ENCODE assay signal across 15 cellular contexts in genomic region chr12:118058227-118058626, GRCh38. TPM values are rescaled to one million over a fixed set of nuclear protein-coding genes. Genes with fewer than 3 reads are reported as not detected.
A peak's percentile ranks its signal among the peaks of the same experiment; 100 is the strongest.
DNase-seq lines count a peak whose midpoint lies in the region; ATAC-seq and TF ChIP-seq lines count a peak whose summit lies in the region.
"Had no signal": no experiment of that assay in that cellular context is flagged by ENCODE, and none has a peak within 500 bp of the region (broad histone marks: within the 10 kb centered on the region; RNA-seq: fewer than 3 reads in every experiment).

No MANE protein-coding gene starts in this region.

- intact Hi-C loops in CD4-positive, alpha-beta memory T cell (cut with micrococcal nuclease), result no loop called here
- intact Hi-C loops in naive thymus-derived CD4-positive, alpha-beta T cell (cut with micrococcal nuclease), result no loop called here

- no peak for ATAC-seq in T-cell (replicated peaks in 1 of 4)
- ATAC-seq in naive thymus-derived CD4-positive, alpha-beta T cell, result no peak
- no peak for ATAC-seq in HG03469 (IDR thresholded peaks at IDR 0.05; ENCODE audit: unreplicated experiment)
- no peak for ATAC-seq in GM21717 (IDR thresholded peaks at IDR 0.05; ENCODE audit: unreplicated experiment)
- no peak for ATAC-seq in stimulated activated naive CD8-positive, alpha-beta T cell treated with anti-CD3 and anti-CD28 coated beads, Interleukin-15, amount 100 ng/mL, for 72 hours
- ATAC-seq: SK-N-SH treated with all-trans-retinoic acid at 6 μM for 48 hours had no signal

- H3K27me3 ChIP-seq in CD4-positive, alpha-beta memory T cell (ENCODE audit: insufficient read depth, low read length), result no peaks in the 10 kb centered on the region
- H3K27me3 ChIP-seq in naive thymus-derived CD4-positive, alpha-beta T cell (ENCODE audit: control insufficient read depth in 2 of 2, insufficient read depth in 2 of 2, low read length in 2 of 2), result no peaks in the 10 kb centered on the region

- TF ChIP-seq CTCF in C4-2B (conservative IDR thresholded peaks at IDR 0.05), result no peak

- H3K27ac Mint-ChIP-seq in CD4-positive, alpha-beta memory T cell, result peak overlapping the region in 5 of 7 donors; percentile 22 to 97 (median 75)
- H3K27ac Mint-ChIP-seq in T-cell, result peak overlapping the region; percentile 94 to 96
- peak overlapping the region in 7 of 9 donors; percentile 40 to 96 (median 93) for H3K27ac Mint-ChIP-seq in naive thymus-derived CD4-positive, alpha-beta T cell
- H3K27ac Mint-ChIP-seq in stimulated activated naive CD8-positive, alpha-beta T cell treated with anti-CD3 and anti-CD28 coated beads, Interleukin-15, amount 100 ng/mL, for 72 hours, result no peak overlapping the region
- H3K27ac Mint-ChIP-seq: B cell had no signal

- peaks cover 25 to 60% (median 40%) of the 10 kb centered on the region in 4 donors for H3K4me1 Mint-ChIP-seq in CD4-positive, alpha-beta memory T cell
- H3K4me1 Mint-ChIP-seq in T-cell, result peaks cover 37 to 50% (median 45%) of the 10 kb centered on the region in 3 donors
- peaks cover 34 to 50% (median 40%) of the 10 kb centered on the region in 7 donors for H3K4me1 Mint-ChIP-seq in naive thymus-derived CD4-positive, alpha-beta T cell
- peaks cover 40% of the 10 kb centered on the region for H3K4me1 Mint-ChIP-seq in stimulated activated naive CD8-positive, alpha-beta T cell treated with anti-CD3 and anti-CD28 coated beads, Interleukin-15, amount 100 ng/mL, for 72 hours

- H3K27me3 Mint-ChIP-seq in CD4-positive, alpha-beta memory T cell, result no peaks in the 10 kb centered on the region
- H3K27me3 Mint-ChIP-seq in T-cell, result no peaks in the 10 kb centered on the region
- H3K27me3 Mint-ChIP-seq in naive thymus-derived CD4-positive, alpha-beta T cell, result no peaks in the 10 kb centered on the region
- H3K27me3 Mint-ChIP-seq in stimulated activated naive CD8-positive, alpha-beta T cell treated with anti-CD3 and anti-CD28 coated beads, Interleukin-15, amount 100 ng/mL, for 72 hours, result no peaks in the 10 kb centered on the region
- H3K27me3 Mint-ChIP-seq: B cell had no signal

- no peaks in the 10 kb centered on the region for H3K36me3 ChIP-seq in CD4-positive, alpha-beta memory T cell (ENCODE audit: insufficient read depth, low read length)
- H3K36me3 ChIP-seq in naive thymus-derived CD4-positive, alpha-beta T cell (ENCODE audit: control insufficient read depth in 2 of 3, insufficient read depth in 3 of 3, low read length in 3 of 3), result peaks cover 0 to 8% (median 0%) of the 10 kb centered on the region in 3 experiments

- no peaks in the 10 kb centered on the region for H3K9me3 Mint-ChIP-seq in CD4-positive, alpha-beta memory T cell
- H3K9me3 Mint-ChIP-seq in T-cell, result no peaks in the 10 kb centered on the region
- H3K9me3 Mint-ChIP-seq in naive thymus-derived CD4-positive, alpha-beta T cell, result peaks cover 0 to 2% (median 0%) of the 10 kb centered on the region in 11 donors
- no peaks in the 10 kb centered on the region for H3K9me3 Mint-ChIP-seq in stimulated activated naive CD8-positive, alpha-beta T cell treated with anti-CD3 and anti-CD28 coated beads, Interleukin-15, amount 100 ng/mL, for 72 hours
- H3K9me3 Mint-ChIP-seq: IgD-negative memory B cell had no signal

- H3K4me3 ChIP-seq in CD4-positive, alpha-beta memory T cell (ENCODE audit: low read length in 2 of 2), result no peak overlapping the region
- no peak overlapping the region for H3K4me3 ChIP-seq in naive thymus-derived CD4-positive, alpha-beta T cell (ENCODE audit: low read length)

- H3K4me1 ChIP-seq in CD4-positive, alpha-beta memory T cell (ENCODE audit: insufficient read depth, low read length), result peaks cover 32% of the 10 kb centered on the region
- peaks cover 12 to 21% of the 10 kb centered on the region in 2 donors for H3K4me1 ChIP-seq in naive thymus-derived CD4-positive, alpha-beta T cell (ENCODE audit: control insufficient read depth in 2 of 2, insufficient read depth in 2 of 2, low read length in 2 of 2)

- H3K9me3 ChIP-seq in CD4-positive, alpha-beta memory T cell (ENCODE audit: control insufficient read depth in 1 of 2, low read length in 2 of 2), result no peaks in the 10 kb centered on the region
- no peaks in the 10 kb centered on the region for H3K9me3 ChIP-seq in naive thymus-derived CD4-positive, alpha-beta T cell (ENCODE audit: control insufficient read depth in 2 of 3, low read length in 3 of 3)

- no peak for DNase-seq in CD4-positive, alpha-beta memory T cell
- DNase-seq in T-cell (no peak), NOMO-1 treated with dmso at 0.1 percent for 144 hours (lab: John Stamatoyannopoulos, UW; ENCODE audit: unreplicated experiment) (no peak)
- DNase-seq in naive thymus-derived CD4-positive, alpha-beta T cell, result no peak
- DNase-seq in stimulated activated naive CD8-positive, alpha-beta T cell treated with anti-CD3 and anti-CD28 coated beads, Interleukin-15, amount 100 ng/mL, for 72 hours, result no peak
- DNase-seq: DMS79 treated with DMSO at 0.1 percent for 48 hours, Kasumi-1, MM.1S, NCI-H2081 treated with DMSO at 0.1 percent for 48 hours had no signal

- POLR2A ChIA-PET in CD4-positive, alpha-beta memory T cell (lab: Charles Lee; ENCODE audit: partially characterized antibody), result interaction anchor here (1.4 kb wide), 1 partner anchor 22 kb away, joined by 5 read pairs; no protein-coding TSS in a partner anchor
- POLR2A ChIA-PET in T-cell (lab: Charles Lee), result interaction anchor here in 1 of 2 donors (0.6 kb wide), 1 partner anchor 117 kb away, joined by 11 read pairs; no protein-coding TSS in a partner anchor
- POLR2A ChIA-PET in naive thymus-derived CD4-positive, alpha-beta T cell (lab: Charles Lee), result interaction anchor here (0.6 kb wide), 1 partner anchor 10 kb away, joined by 6 read pairs; no protein-coding TSS in a partner anchor

- H3K27ac ChIP-seq in C4-2B, result peak overlapping the region; percentile 86
- H3K27ac ChIP-seq in CD4-positive, alpha-beta memory T cell (ENCODE audit: low read depth, low read length), result no peak overlapping the region
- no peak overlapping the region for H3K27ac ChIP-seq in naive thymus-derived CD4-positive, alpha-beta T cell (ENCODE audit: low read depth, low read length)

- peaks cover 0 to 15% of the 10 kb centered on the region in 2 donors for H3K36me3 Mint-ChIP-seq in CD4-positive, alpha-beta memory T cell
- H3K36me3 Mint-ChIP-seq in T-cell, result peaks cover 2% of the 10 kb centered on the region
- peaks cover 0 to 9% (median 2%) of the 10 kb centered on the region in 5 donors for H3K36me3 Mint-ChIP-seq in naive thymus-derived CD4-positive, alpha-beta T cell
- H3K36me3 Mint-ChIP-seq: IgD-negative memory B cell had no signal

- H3K4me3 Mint-ChIP-seq in CD4-positive, alpha-beta memory T cell, result no peak overlapping the region
- no peak overlapping the region for H3K4me3 Mint-ChIP-seq in T-cell
- no peak overlapping the region for H3K4me3 Mint-ChIP-seq in naive thymus-derived CD4-positive, alpha-beta T cell
- H3K4me3 Mint-ChIP-seq in stimulated activated naive CD8-positive, alpha-beta T cell treated with anti-CD3 and anti-CD28 coated beads, Interleukin-15, amount 100 ng/mL, for 72 hours, result no peak overlapping the region
- H3K4me3 Mint-ChIP-seq: B cell had no signal

- CTCF ChIA-PET in CD4-positive, alpha-beta memory T cell (lab: Charles Lee; ENCODE audit: partially characterized antibody), result interaction anchor here (1.0 to 4.4 kb wide), 5 partner anchors 12 to 318 kb away, joined by 3 to 42 read pairs (median 6); partner anchors contain the start of gene SUDS3
- CTCF ChIA-PET in T-cell (lab: Charles Lee), result interaction anchor here (0.6 to 2.1 kb wide), 2 partner anchors 213 to 318 kb away, joined by 4 to 6 read pairs; partner anchors contain the start of gene SUDS3 (in 1 of the 2)
- CTCF ChIA-PET in naive thymus-derived CD4-positive, alpha-beta T cell (lab: Charles Lee), result no interaction called here

RNA-seq across cellular contexts. Expression of gene WSB2, which starts 2.8 kb away (rescaled TPM):
- total RNA-seq in CD4-positive, alpha-beta memory T cell, result 10 to 100 TPM; 24.4 to 31.5 TPM
- polyA plus RNA-seq in CD4-positive, alpha-beta memory T cell, result 10 to 100 TPM; 18.7 to 23.3 TPM
- total RNA-seq in T-cell, result 10 to 100 TPM; 19.6 to 33.7 (median 25.8) TPM
- 10 to 100 TPM; 12.2 to 52.2 (median 19.1) TPM for total RNA-seq in naive thymus-derived CD4-positive, alpha-beta T cell
- polyA plus RNA-seq in naive thymus-derived CD4-positive, alpha-beta T cell, result 10 to 100 TPM; 10.2 to 10.6 TPM

RNA-seq across cellular contexts. Expression of gene RFC5, which starts 41.7 kb away (rescaled TPM):
- total RNA-seq in CD4-positive, alpha-beta memory T cell, result 10 to 100 TPM; 17.2 TPM
- polyA plus RNA-seq in CD4-positive, alpha-beta memory T cell, result 10 to 100 TPM; 13.5 to 17.5 TPM
- 10 to 100 TPM; 12.4 to 16.3 (median 13.5) TPM for total RNA-seq in T-cell
- 10 to 100 TPM in 3 of 5 experiments, 1 to 10 TPM in 2; 6.3 to 40.3 (median 15.6) TPM for total RNA-seq in naive thymus-derived CD4-positive, alpha-beta T cell
- 10 to 100 TPM; 19.0 to 20.5 TPM for polyA plus RNA-seq in naive thymus-derived CD4-positive, alpha-beta T cell

RNA-seq across cellular contexts. Expression of gene VSIG10, which starts 45.6 kb away (rescaled TPM):
- 1 to 10 TPM; 4.8 to 5.1 TPM for total RNA-seq in CD4-positive, alpha-beta memory T cell
- 1 to 10 TPM in 1 of 2 donors, not detected in 1; 1.5 TPM for polyA plus RNA-seq in CD4-positive, alpha-beta memory T cell
- 1 to 10 TPM; 1.6 to 4.1 (median 3.2) TPM for total RNA-seq in T-cell
- total RNA-seq in naive thymus-derived CD4-positive, alpha-beta T cell, result 1 to 10 TPM; 3.9 to 8.5 (median 5.3) TPM
- polyA plus RNA-seq in naive thymus-derived CD4-positive, alpha-beta T cell, result 1 to 10 TPM; 1.5 to 5.5 TPM

Comparison
In these comparisons a context has a peak if more than half of its experiments do, and no peak if none do; other contexts are left out.
1. H3K27ac Mint-ChIP-seq: peak in CD4-positive, alpha-beta memory T cell (5 of 7), T-cell (2 of 2) and naive thymus-derived CD4-positive, alpha-beta T cell (7 of 9); none in stimulated activated naive CD8-positive, alpha-beta T cell treated with anti-CD3 and anti-CD28 coated beads, Interleukin-15, amount 100 ng/mL, for 72 hours (0 of 2).